1 cellular context compared by ENCODE assay signal in genomic region chr19:49848938-49849337, GRCh38.
TF ChIP-seq lines count a peak whose summit lies in the region.

No MANE protein-coding gene starts in this region.

TF ChIP-seq in GM12878, 131 proteins besides CTCF, POLR2A, EP300 and RAD21 (continued from another document):
- TF ChIP-seq IRF3 (IDR thresholded peaks at IDR 0.05), result no peak
- no peak for TF ChIP-seq NFXL1 (IDR thresholded peaks at IDR 0.05; ENCODE audit: borderline replicate concordance)
- no peak for TF ChIP-seq CHD1 (IDR thresholded peaks at IDR 0.05; ENCODE audit: low read depth, low read length)
- TF ChIP-seq EGR1 (IDR thresholded peaks at IDR 0.05; ENCODE audit: borderline replicate concordance in 1 of 2, low read depth in 2 of 2, low read length in 2 of 2), result no peak
- TF ChIP-seq PKNOX1 (IDR thresholded peaks at IDR 0.05), result no peak
- TF ChIP-seq IRF4 (IDR thresholded peaks at IDR 0.05; ENCODE audit: low read depth, low read length), result peak; percentile 79
- no peak for TF ChIP-seq NR2C2 (IDR thresholded peaks at IDR 0.05; ENCODE audit: borderline replicate concordance, control insufficient read depth, insufficient read length, low read depth)
- TF ChIP-seq SP1 (IDR thresholded peaks at IDR 0.05; ENCODE audit: low read depth, low read length), result peak; percentile 17
- no peak for TF ChIP-seq ZBTB11 (CRISPR knock-in tag; IDR thresholded peaks at IDR 0.05)
